ENCODE assay signal across 8 cellular contexts in genomic region chr19:47130120-47130588, GRCh38. TPM values are rescaled to one million over a fixed set of nuclear protein-coding genes. Genes with fewer than 3 reads are reported as not detected.
DNase-seq lines count a peak whose midpoint lies in the region; ATAC-seq and TF ChIP-seq lines count a peak whose summit lies in the region.

No MANE protein-coding gene starts in this region.

- peak overlapping the region; percentile 51 for H2AK5ac ChIP-seq in mesendoderm (ENCODE audit: low read length)

- H3K9me3 ChIP-seq in adrenal gland (replicated peaks in 1 of 3): no peaks in the 10 kb centered on the region
- H3K9me3 ChIP-seq in thyroid gland: no peaks in the 10 kb centered on the region

- DNase-seq in activated T-cell treated with anti-CD3 and anti-CD28 coated beads, Interleukin-2, amount 50 U/mL, for 72 hours: no peak
- DNase-seq in activated T-cell treated with anti-CD3 and anti-CD28 coated beads for 4 hours: no peak
- DNase-seq in adrenal gland: no peak
- DNase-seq in mesendoderm: no peak
- DNase-seq in thyroid gland: no peak
- DNase-seq in NCI-H446 treated with DMSO at 0.1 percent for 48 hours (lab: John Stamatoyannopoulos, UW): no peak

- TF ChIP-seq POLR2A in adrenal gland (IDR thresholded peaks at IDR 0.05) (no peak), thyroid gland (IDR thresholded peaks at IDR 0.05) (no peak)

- no peaks in the 10 kb centered on the region for H3K27me3 Mint-ChIP-seq in activated T-cell treated with anti-CD3 and anti-CD28 coated beads, Interleukin-2, amount 50 U/mL, for 72 hours (ENCODE audit: low read depth)

- no peak overlapping the region for H2BK15ac ChIP-seq in mesendoderm (replicated peaks; ENCODE audit: low read depth)

- TF ChIP-seq CTCF in adrenal gland (IDR thresholded peaks at IDR 0.05) (no peak), thyroid gland (IDR thresholded peaks at IDR 0.05) (no peak)

- no peak for ATAC-seq in activated T-cell treated with anti-CD3 and anti-CD28 coated beads, Interleukin-2, amount 50 U/mL, for 72 hours (replicated peaks in 1 of 2)
- ATAC-seq in HG02885 (IDR thresholded peaks at IDR 0.05; ENCODE audit: poor library complexity, unreplicated experiment): no peak
- no peak for ATAC-seq in HG02571 (IDR thresholded peaks at IDR 0.05; ENCODE audit: unreplicated experiment)

- H3K4me2 ChIP-seq in mesendoderm (ENCODE audit: low read length): no peak overlapping the region

- no peak overlapping the region for H2BK120ac ChIP-seq in mesendoderm (ENCODE audit: low read depth, low read length)

- peak overlapping the region; percentile 9 for H3K56ac ChIP-seq in mesendoderm (ENCODE audit: low read length)

- H3K27ac ChIP-seq in adrenal gland (peak overlapping the region in 3 of 5 donors; percentile 65 to 86 (median 84)), mesendoderm (ENCODE audit: low read depth, low read length) (no peak overlapping the region), thyroid gland (peak overlapping the region in 2 of 3 donors; percentile 88 to 94)

- H3K23ac ChIP-seq in mesendoderm (ENCODE audit: low read length): no peak overlapping the region

- peak overlapping the region; percentile 99 for H3K27ac Mint-ChIP-seq in activated T-cell treated with anti-CD3 and anti-CD28 coated beads, Interleukin-2, amount 50 U/mL, for 72 hours

- peaks cover 2 to 3% of the 10 kb centered on the region in 2 donors for H3K9me3 Mint-ChIP-seq in activated T-cell treated with anti-CD3 and anti-CD28 coated beads, Interleukin-2, amount 50 U/mL, for 72 hours

- peaks cover 42% of the 10 kb centered on the region for H3K79me2 ChIP-seq in mesendoderm (ENCODE audit: control insufficient read depth, insufficient read depth, low read length)

- H3K79me1 ChIP-seq in mesendoderm (ENCODE audit: low read length): no peaks in the 10 kb centered on the region

- peaks cover 51% of the 10 kb centered on the region for H3K4me1 Mint-ChIP-seq in activated T-cell treated with anti-CD3 and anti-CD28 coated beads, Interleukin-2, amount 50 U/mL, for 72 hours (ENCODE audit: low read depth)

- H3K18ac ChIP-seq in mesendoderm (ENCODE audit: low read length): no peak overlapping the region

- peaks cover 19 to 35% of the 10 kb centered on the region in 2 donors for H3K36me3 Mint-ChIP-seq in activated T-cell treated with anti-CD3 and anti-CD28 coated beads, Interleukin-2, amount 50 U/mL, for 72 hours (ENCODE audit: insufficient read depth in 2 of 2)

- no peaks in the 10 kb centered on the region for H3K27me3 ChIP-seq in adrenal gland
- H3K27me3 ChIP-seq in mesendoderm (ENCODE audit: insufficient read depth, low read length, poor library complexity): no peaks in the 10 kb centered on the region
- H3K27me3 ChIP-seq in thyroid gland: no peaks in the 10 kb centered on the region

- intact Hi-C loops in adrenal gland (cut with DNase I): no loop called here
- intact Hi-C loops in thyroid gland (cut with DNase I): no loop called here

- H3K4me3 ChIP-seq in adrenal gland (peak overlapping the region in 1 of 4 donors; percentile 73), mesendoderm (ENCODE audit: low read length) (no peak overlapping the region), thyroid gland (replicated peaks in 1 of 3) (no peak overlapping the region)

- H3K9ac ChIP-seq in mesendoderm (ENCODE audit: low read length): no peak overlapping the region

- no peak overlapping the region for H4K5ac ChIP-seq in mesendoderm (ENCODE audit: low read length)

- peak overlapping the region; percentile 98 to 99 for H3K4me3 Mint-ChIP-seq in activated T-cell treated with anti-CD3 and anti-CD28 coated beads, Interleukin-2, amount 50 U/mL, for 72 hours

- no peaks in the 10 kb centered on the region for H3K36me3 ChIP-seq in adrenal gland (replicated peaks in 1 of 2)
- no peaks in the 10 kb centered on the region for H3K36me3 ChIP-seq in mesendoderm (ENCODE audit: control insufficient read depth, insufficient read depth, low read length)
- H3K36me3 ChIP-seq in thyroid gland: no peaks in the 10 kb centered on the region

- H3K4me1 ChIP-seq in adrenal gland (replicated peaks in 1 of 2): peaks cover 0 to 25% of the 10 kb centered on the region in 2 donors
- peaks cover 6% of the 10 kb centered on the region for H3K4me1 ChIP-seq in mesendoderm (ENCODE audit: control insufficient read depth, low read depth, low read length)
- peaks cover 35 to 36% of the 10 kb centered on the region in 2 donors for H3K4me1 ChIP-seq in thyroid gland

- 69 to 71% (median 70%) methylated on average over 8 of the region's 8 CpGs for whole genome bisulfite sequencing in adrenal gland, 4 donors
- no CpG with 5 or more reads among the region's 8 CpGs for WGBS in mesendoderm (ENCODE audit: extremely low coverage, insufficient coverage, low lambda C conversion rate)
- 66 to 71% methylated on average over 8 of the region's 8 CpGs for WGBS in thyroid gland, 2 donors

- H2BK5ac ChIP-seq in mesendoderm (ENCODE audit: low read length): no peak overlapping the region

- no peak overlapping the region for H4K8ac ChIP-seq in mesendoderm (ENCODE audit: low read depth, low read length)

- H3K4ac ChIP-seq in mesendoderm (ENCODE audit: low read depth, low read length): no peak overlapping the region

RNA-seq across cellular contexts. Expression of gene SAE1, which starts 0.5 kb away (rescaled TPM):
- total RNA-seq in activated T-cell treated with anti-CD3 and anti-CD28 coated beads, Interleukin-2, amount 50 U/mL, for 72 hours: 100 to 1,000 TPM; 232 to 254 TPM
- total RNA-seq in adrenal gland (10 to 100 TPM; 40.1 to 58.5 (median 49.7) TPM), thyroid gland (100 to 1,000 TPM in 3 of 4 donors, 10 to 100 TPM in 1; 79.5 to 119 (median 103) TPM)
- 10 to 100 TPM; 19.0 to 71.8 (median 23.6) TPM for polyA plus RNA-seq in adrenal gland
- 240 TPM for polyA plus RNA-seq in mesendoderm (2013, experiment 1 of 2)
- 241 TPM for polyA plus RNA-seq in mesendoderm (2013, experiment 2 of 2)

RNA-seq across cellular contexts. Expression of gene ZC3H4, which starts 16.6 kb away (rescaled TPM):
- 10 to 100 TPM; 76.0 to 84.0 TPM for total RNA-seq in activated T-cell treated with anti-CD3 and anti-CD28 coated beads, Interleukin-2, amount 50 U/mL, for 72 hours
- total RNA-seq in adrenal gland (10 to 100 TPM; 19.2 to 45.0 (median 27.1) TPM), thyroid gland (10 to 100 TPM; 19.1 to 36.7 (median 31.3) TPM)
- polyA plus RNA-seq in adrenal gland: 10 to 100 TPM; 10.8 to 24.9 (median 19.7) TPM
- 40.0 TPM for polyA plus RNA-seq in mesendoderm (2013, experiment 1 of 2)
- 40.7 TPM for polyA plus RNA-seq in mesendoderm (2013, experiment 2 of 2)
